8 cellular contexts compared by ENCODE assay signal in genomic region chr1:200409761-200410565, GRCh38. TPM values are rescaled to one million over a fixed set of nuclear protein-coding genes. Genes with fewer than 3 reads are reported as not detected.
DNase-seq lines count a peak whose midpoint lies in the region; ATAC-seq, FAIRE-seq and TF ChIP-seq lines count a peak whose summit lies in the region.

Gene ZNF281 (minus strand): TSS chr1:200410036. CDS start chr1:200409705, 331 bp downstream.

- intact Hi-C loops in IMR-90 (cut with micrococcal nuclease) (loop anchor here (1.0 to 10.0 kb wide), 4 partner anchors 73 to 725 kb away; no protein-coding TSS in a partner anchor), OCI-LY7 (cut with micrococcal nuclease; ENCODE audit: unreplicated experiment) (loop anchor here (1.0 to 10.0 kb wide), 5 partner anchors 31 to 435 kb away; no protein-coding TSS in a partner anchor), endothelial cell of umbilical vein (cut with micrococcal nuclease) (loop anchor here (1.0 to 5.0 kb wide), 4 partner anchors 73 to 373 kb away; no protein-coding TSS in a partner anchor)

- H3K36me3 ChIP-seq in IMR-90 (ENCODE audit: control insufficient read depth, insufficient read depth, low read length) (peaks cover 18% of the 10 kb centered on the region), OCI-LY7 (ENCODE audit: insufficient read depth, low read length) (peaks cover 41% of the 10 kb centered on the region), endothelial cell of umbilical vein (ENCODE audit: control insufficient read depth in 2 of 2, extremely low read depth in 1 of 2, insufficient read depth in 2 of 2, low read length in 2 of 2) (peaks cover 2 to 18% of the 10 kb centered on the region in 2 experiments)

- H3K56ac ChIP-seq in IMR-90 (ENCODE audit: extremely low read depth, insufficient read depth, low read length), result peak within 1 kb of the TSS; percentile 99

- peak within 1 kb of the TSS; percentile 86 for H3K4me3 ChIP-seq in IMR-90 (ENCODE audit: insufficient read depth, low read depth, low read length)
- H3K4me3 ChIP-seq in OCI-LY7 (ENCODE audit: low read depth, low read length, poor library complexity, severe bottlenecking), result peak within 1 kb of the TSS; percentile 97
- H3K4me3 ChIP-seq in endothelial cell of umbilical vein (replicated peaks in 1 of 3; ENCODE audit: insufficient read depth in 1 of 3, low read depth in 1 of 3, low read length in 3 of 3), result peak within 1 kb of the TSS; percentile 87 to 98 (median 95)

- peak within 1 kb of the TSS; percentile 92 to 100 for H4K8ac ChIP-seq in IMR-90 (ENCODE audit: low read depth in 2 of 2, low read length in 2 of 2)

- peak within 1 kb of the TSS; percentile 99 for H2AK9ac ChIP-seq in IMR-90 (replicated peaks; ENCODE audit: low read depth, low read length, poor library complexity)

- CTCF ChIA-PET in IMR-90 (lab: Yijun Ruan, JAX) (interaction anchor here (0.6 kb wide), 1 partner anchor 13 kb away, joined by 3 read pairs; no protein-coding TSS in a partner anchor), OCI-LY7 (lab: Charles Lee; ENCODE audit: unreplicated experiment) (no interaction called here), endothelial cell of umbilical vein (lab: Charles Lee) (interaction anchor here (1.0 to 1.4 kb wide), 4 partner anchors 12 to 80 kb away, joined by 3 to 7 read pairs (median 4); no protein-coding TSS in a partner anchor)

- peak within 1 kb of the TSS; percentile 99 for H3K4ac ChIP-seq in IMR-90 (ENCODE audit: low read depth, low read length)

- peak within 1 kb of the TSS; percentile 98 for H3K9ac ChIP-seq in IMR-90 (ENCODE audit: low read depth, low read length)
- H3K9ac ChIP-seq in endothelial cell of umbilical vein (replicated peaks; ENCODE audit: extremely low read depth, insufficient read depth, low read length), result peak within 1 kb of the TSS; percentile 98

- no peaks in the 10 kb centered on the region for H3K9me2 ChIP-seq in OCI-LY7 (ENCODE audit: insufficient read depth, low read length)

- H3K27ac ChIP-seq in IMR-90 (ENCODE audit: insufficient read depth, low read length), result peak within 1 kb of the TSS; percentile 98
- peak within 1 kb of the TSS; percentile 79 for H3K27ac ChIP-seq in OCI-LY7 (ENCODE audit: low read depth, low read length, poor library complexity, severe bottlenecking)
- peak within 1 kb of the TSS; percentile 86 for H3K27ac ChIP-seq in endothelial cell of umbilical vein (ENCODE audit: insufficient read depth, low read depth, low read length)

- POLR2A ChIA-PET in IMR-90 (lab: Charles Lee; ENCODE audit: unreplicated experiment), result no interaction called here
- POLR2A ChIA-PET in OCI-LY7 (lab: Charles Lee), result interaction anchor here (0.5 kb wide), 1 partner anchor 44 kb away, joined by 4 read pairs; no protein-coding TSS in a partner anchor
- POLR2A ChIA-PET in endothelial cell of umbilical vein (lab: Charles Lee), result no interaction called here

- peak within 1 kb of the TSS; percentile 93 for H2AK5ac ChIP-seq in IMR-90 (ENCODE audit: low read depth, low read length)

- ATAC-seq in GM21529 (IDR thresholded peaks at IDR 0.05; ENCODE audit: unreplicated experiment) (peak; percentile 96), IMR-90 (ENCODE audit: low read depth) (peak; percentile 98)

- H3K9me3 ChIP-seq in IMR-90 (ENCODE audit: control insufficient read depth, insufficient read depth, low read length) (no peaks in the 10 kb centered on the region), OCI-LY7 (ENCODE audit: low read length) (no peaks in the 10 kb centered on the region), endothelial cell of umbilical vein (replicated peaks; ENCODE audit: control insufficient read depth, insufficient read depth, low read length) (no peaks in the 10 kb centered on the region)

- H4K20me1 ChIP-seq in IMR-90 (ENCODE audit: insufficient read depth, low read length), result peaks cover 20% of the 10 kb centered on the region
- peaks cover 36% of the 10 kb centered on the region for H4K20me1 ChIP-seq in OCI-LY7 (ENCODE audit: insufficient read depth, low read length)
- peaks cover 13% of the 10 kb centered on the region for H4K20me1 ChIP-seq in endothelial cell of umbilical vein (replicated peaks; ENCODE audit: control insufficient read depth, extremely low read depth, insufficient read depth, low read length)

- H3K9me1 ChIP-seq in IMR-90 (ENCODE audit: insufficient read depth, low read length), result peaks cover 14% of the 10 kb centered on the region
- no peaks in the 10 kb centered on the region for H3K9me1 ChIP-seq in endothelial cell of umbilical vein (replicated peaks; ENCODE audit: control insufficient read depth, extremely low read depth, insufficient read depth, low read length)

- TF ChIP-seq CTCF in IMR-90 (conservative IDR thresholded peaks at IDR 0.05; ENCODE audit: low read depth, low read length) (no peak), OCI-LY7 (conservative IDR thresholded peaks at IDR 0.05; ENCODE audit: low read length) (no peak), endothelial cell of umbilical vein (IDR thresholded peaks at IDR 0.05; ENCODE audit: extremely low read depth in 1 of 2, insufficient read depth in 1 of 2, low read depth in 1 of 2, low read length in 2 of 2) (no peak)

- H3K27me3 ChIP-seq in IMR-90 (ENCODE audit: control insufficient read depth, insufficient read depth, low read length) (no peaks in the 10 kb centered on the region), endothelial cell of umbilical vein (ENCODE audit: control insufficient read depth in 2 of 2, insufficient read depth in 2 of 2, low read length in 2 of 2) (no peaks in the 10 kb centered on the region)

- H2BK15ac ChIP-seq in IMR-90 (ENCODE audit: low read depth, low read length), result peak within 1 kb of the TSS; percentile 100

- dilution Hi-C loops in IMR-90 (cut with HindIII; ENCODE audit: low sequenced_read_pairs, unreplicated experiment), result no loop called here
- dilution Hi-C loops in endothelial cell of umbilical vein (cut with MboI; ENCODE audit: extremely low pct_ligation_motif_present, low sequenced_read_pairs), result no loop called here

- no TSS peak for BruUV-seq in IMR-90 (replicated peaks; lab: Mats Ljungman, UMichigan)
- no TSS peak for BruUV-seq in OCI-LY7 (replicated peaks; lab: Mats Ljungman, UMichigan)
- BruUV-seq in endothelial cell of umbilical vein (replicated peaks; lab: Mats Ljungman, UMichigan), result no TSS peak

- TF ChIP-seq POLR2A in IMR-90 (IDR thresholded peaks at IDR 0.05; ENCODE audit: low read depth, low read length) (peak; percentile 80), endothelial cell of umbilical vein (IDR thresholded peaks at IDR 0.05; ENCODE audit: low read depth, low read length) (peak; percentile 68)

- peak within 1 kb of the TSS; percentile 98 for H3K14ac ChIP-seq in IMR-90 (replicated peaks; ENCODE audit: low read depth, low read length)

- peak within 1 kb of the TSS; percentile 96 for H2BK5ac ChIP-seq in IMR-90 (ENCODE audit: low read depth, low read length, poor library complexity, severe bottlenecking)

- peak within 1 kb of the TSS; percentile 99 for H2BK120ac ChIP-seq in IMR-90 (ENCODE audit: low read depth, low read length)

- FAIRE-seq in endothelial cell of umbilical vein (lab: Jason Lieb, UNC), result peak; percentile 61

- peak; percentile 85 for DNase-seq in DMS114 treated with DMSO at 0.1 percent for 48 hours (lab: John Stamatoyannopoulos, UW; ENCODE audit: unreplicated experiment)
- DNase-seq in IMR-90, result peak; percentile 90
- peak; percentile 96 for DNase-seq in OCI-LY7 (ENCODE audit: low spot score)
- peak; percentile 97 for DNase-seq in activated CD8-positive, alpha-beta memory T cell treated with anti-CD3 and anti-CD28 coated beads, Interleukin-2, amount 50 U/mL, for 48 hours
- DNase-seq in endothelial cell of umbilical vein (ENCODE audit: low read depth, low spot score), result peak; percentile 95
- DNase-seq in midbrain (lab: John Stamatoyannopoulos, UW), result peak; percentile 95
- peak; percentile 93 to 96 for DNase-seq in stimulated activated CD8-positive, alpha-beta memory T cell treated with anti-CD3 and anti-CD28 coated beads, Interleukin-15, amount 100 ng/mL, for 48 hours (ENCODE audit: low read depth in 2 of 2)

- H2BK20ac ChIP-seq in IMR-90 (ENCODE audit: low read depth, low read length), result peak within 1 kb of the TSS; percentile 95

- H2AFZ ChIP-seq in IMR-90 (replicated peaks; ENCODE audit: low read length, poor library complexity) (peak within 1 kb of the TSS; percentile 100), OCI-LY7 (ENCODE audit: low read length) (peak within 1 kb of the TSS; percentile 96), endothelial cell of umbilical vein (ENCODE audit: low read depth, low read length) (peak within 1 kb of the TSS; percentile 100)

- 3% methylated on average over 24 of the region's 54 CpGs; no CpG with 5 or more reads in 1 of the 2 experiments for WGBS in IMR-90 (ENCODE audit: extremely low coverage in 2 of 2, insufficient read length in 1 of 2), 2 experiments

- TF ChIP-seq RAD21 in IMR-90 (IDR thresholded peaks at IDR 0.05; ENCODE audit: low read length), result no peak

- H4K91ac ChIP-seq in IMR-90 (ENCODE audit: insufficient read depth, low read depth, low read length), result peak within 1 kb of the TSS; percentile 98

- H3K18ac ChIP-seq in IMR-90 (ENCODE audit: low read depth, low read length), result peak within 1 kb of the TSS; percentile 98

- peak within 1 kb of the TSS; percentile 100 for H4K5ac ChIP-seq in IMR-90 (ENCODE audit: low read depth, low read length)

- H3K4me1 ChIP-seq in IMR-90 (ENCODE audit: control insufficient read depth, insufficient read depth, low read length) (peaks cover 13% of the 10 kb centered on the region), OCI-LY7 (ENCODE audit: insufficient read depth, low read length, poor library complexity, severe bottlenecking) (peaks cover 50% of the 10 kb centered on the region), endothelial cell of umbilical vein (ENCODE audit: control insufficient read depth, extremely low read depth, insufficient read depth, low read length) (peaks cover 39% of the 10 kb centered on the region)

- in situ Hi-C loops in IMR-90 (cut with MboI; ENCODE audit: low sequenced_read_pairs), result no loop called here

- H3K4me2 ChIP-seq in IMR-90 (ENCODE audit: low read depth, low read length) (peak within 1 kb of the TSS; percentile 97), OCI-LY7 (ENCODE audit: low read length) (peak within 1 kb of the TSS; percentile 98), endothelial cell of umbilical vein (ENCODE audit: insufficient read depth, low read length) (peak within 1 kb of the TSS; percentile 97)

- peak within 1 kb of the TSS; percentile 90 for H3K23ac ChIP-seq in IMR-90 (ENCODE audit: low read depth, low read length)

- H3K79me1 ChIP-seq in IMR-90 (ENCODE audit: low read depth in 1 of 2, low read length in 2 of 2), result peaks cover 20 to 46% of the 10 kb centered on the region in 2 experiments

- H3K79me2 ChIP-seq in OCI-LY7 (ENCODE audit: insufficient read depth, low read depth, low read length) (peaks cover 48% of the 10 kb centered on the region), endothelial cell of umbilical vein (ENCODE audit: control insufficient read depth, insufficient read depth, low read length) (peaks cover 48% of the 10 kb centered on the region)

RNA-seq across cellular contexts. Expression of gene ZNF281, which starts in this region (rescaled TPM):
- total RNA-seq in IMR-90 (2012; rRNA removed) (37.5 and 38.0 TPM in 2 replicates), OCI-LY7 (2022) (23.6 and 23.7 TPM in 2 replicates), endothelial cell of umbilical vein (22.3 and 23.2 TPM in 2 replicates)
- polyA plus RNA-seq in IMR-90 (2012; rRNA removed) (5.4 and 7.0 TPM in 2 replicates), endothelial cell of umbilical vein (3.8 and 5.2 TPM in 2 replicates)
- 1.1 and 1.7 TPM in 2 replicates for polyA plus RNA-seq in IMR-90 (2012; cell fraction: cytosol; rRNA removed)
- polyA plus RNA-seq in IMR-90 (2012; cell fraction: nucleus; rRNA removed; ENCODE audit: low replicate concordance), result 2.1 and 9.7 TPM in 2 replicates
- 22.9 and 24.2 TPM in 2 replicates for total RNA-seq in OCI-LY7 (2014; rRNA removed; shearing (Covaris generic))
- polyA plus RNA-seq in endothelial cell of umbilical vein (2011; cell fraction: cytosol; rRNA removed), result 4.5 and 4.7 TPM in 2 replicates
- polyA plus RNA-seq in endothelial cell of umbilical vein (2011; cell fraction: nucleus; rRNA removed), result 9.0 and 10.6 TPM in 2 replicates
- 9.9 and 11.0 TPM in 2 replicates for polyA plus RNA-seq in endothelial cell of umbilical vein (2012)
- 13.4 and 14.6 TPM in 2 replicates for polyA minus RNA-seq in endothelial cell of umbilical vein
- 9.5 TPM for polyA minus RNA-seq in endothelial cell of umbilical vein (2011; cell fraction: cytosol; rRNA and poly(A)+ RNA removed)
- 16.6 and 22.8 TPM in 2 replicates for polyA minus RNA-seq in endothelial cell of umbilical vein (2011; cell fraction: nucleus; rRNA and poly(A)+ RNA removed)

Comparison
In these comparisons a context has a peak if more than half of its experiments do, and no peak if none do; other contexts are left out.
1. Peak in every context shown above with its lines: DNase-seq, ATAC-seq, H3K4me3 ChIP-seq and H3K27ac ChIP-seq.